In the genomic region with DNA sequence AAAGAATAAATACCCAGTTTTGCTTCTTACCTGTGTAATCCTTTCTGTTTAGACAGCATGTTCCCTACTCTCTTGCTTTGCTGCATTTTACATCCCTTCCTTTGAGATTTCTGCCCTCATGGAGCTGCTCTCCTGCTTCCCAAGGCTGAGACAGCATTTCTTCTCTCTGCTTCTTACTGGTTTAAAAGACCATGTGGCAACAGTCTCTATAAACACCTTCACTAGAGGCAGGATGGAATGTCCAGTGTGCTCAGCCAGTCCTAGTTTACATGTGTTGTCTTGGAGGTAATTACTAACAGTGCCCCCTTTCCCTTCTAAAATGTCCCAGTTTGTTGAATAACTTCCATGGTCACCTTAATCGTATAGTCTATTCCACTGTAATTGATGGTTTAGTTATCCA, we compare ENCODE assay signal across 31 cellular contexts.
"Had no signal": no experiment of that assay in that cellular context is flagged by ENCODE, and none has a peak within 500 bp of the region (broad histone marks: within the 10 kb centered on the region; RNA-seq: fewer than 3 reads in every experiment).

No MANE protein-coding gene starts in this region.

- H3K4me3 ChIP-seq: adrenal gland, ascending aorta, body of pancreas, breast epithelium, cardiac muscle cell had no signal

- H3K4me1 ChIP-seq: adrenal gland, ascending aorta, breast epithelium had no signal

- H3K36me3 ChIP-seq: adrenal gland, ascending aorta, brain microvascular endothelial cell, breast epithelium, cardiac muscle cell had no signal

- ATAC-seq: activated naive CD4-positive, alpha-beta T cell treated with anti-CD3 and anti-CD28 coated beads, Interleukin-2, amount 50 U/mL, for 72 hours; activated naive CD8-positive, alpha-beta T cell treated with anti-CD3 and anti-CD28 coated beads, Interleukin-2, amount 50 U/mL, for 24 hours; activated T-cell treated with anti-CD3 and anti-CD28 coated beads, Interleukin-2, amount 50 U/mL, for 4 hours; activated T-cell treated with anti-CD3 and anti-CD28 coated beads, Interleukin-2, amount 50 U/mL, for 72 hours; activated T-helper 17 cell treated with anti-CD3 and anti-CD28 coated beads, Interleukin-2, amount 50 U/mL, for 72 hours; body of pancreas had no signal

- H3K27me3 ChIP-seq: adrenal gland, ascending aorta, body of pancreas, brain microvascular endothelial cell, breast epithelium, cardiac muscle cell had no signal

- H3K27ac ChIP-seq: adrenal gland, ascending aorta, body of pancreas, brain microvascular endothelial cell, breast epithelium, cardiac muscle cell had no signal

- H3K9me3 ChIP-seq: adrenal gland, ascending aorta, body of pancreas, breast epithelium had no signal

- DNase-seq: activated effector memory CD4-positive, alpha-beta T cell treated with anti-CD3 and anti-CD28 coated beads, Interleukin-2, amount 50 U/mL, for 16 hours; activated effector memory CD4-positive, alpha-beta T cell treated with Interleukin-2 at 50 U/mL for 16 hours; activated gamma-delta T cell; activated gamma-delta T cell treated with Interleukin-2 at 50 U/mL for 16 hours; activated naive CD4-positive, alpha-beta T cell; activated naive CD4-positive, alpha-beta T cell treated with anti-CD3 and anti-CD28 coated beads for 36 hours; activated naive CD4-positive, alpha-beta T cell treated with anti-CD3 and anti-CD28 coated beads, Interleukin-2, amount 10 ng/mL, durations not matched to agents 7 days and 5 days; activated naive CD4-positive, alpha-beta T cell treated with anti-CD3 and anti-CD28 coated beads, Interleukin-2, amount 50 U/mL, for 16 hours; activated naive CD4-positive, alpha-beta T cell treated with Interleukin-2 at 50 U/mL for 16 hours; activated naive CD8-positive, alpha-beta T cell treated with anti-CD3 and anti-CD28 coated beads for 36 hours; activated naive CD8-positive, alpha-beta T cell treated with anti-CD3 and anti-CD28 coated beads, Interleukin-2, amount 10 ng/mL, durations not matched to agents 7 days and 5 days; activated naive CD8-positive, alpha-beta T cell treated with anti-CD3 and anti-CD28 coated beads, Interleukin-2, amount 50 U/mL, for 24 hours; activated T-cell treated with anti-CD3 and anti-CD28 coated beads, Interleukin-2, amount 50 U/mL, for 1 hour; activated T-cell treated with anti-CD3 and anti-CD28 coated beads, Interleukin-2, amount 50 U/mL, for 24 hours; activated T-cell treated with anti-CD3 and anti-CD28 coated beads, Interleukin-2, amount 50 U/mL, for 4 hours; activated T-cell treated with anti-CD3 and anti-CD28 coated beads, Interleukin-2, amount 50 U/mL, for 48 hours; activated T-cell treated with anti-CD3 and anti-CD28 coated beads, Interleukin-2, amount 50 U/mL, for 72 hours; adrenal gland; amniotic stem cell; amygdala; anterior cingulate cortex; aorta; body of pancreas; brain microvascular endothelial cell; central memory CD4-positive, alpha-beta T cell; cerebellar nuclear complex had no signal
